In the genomic region with DNA sequence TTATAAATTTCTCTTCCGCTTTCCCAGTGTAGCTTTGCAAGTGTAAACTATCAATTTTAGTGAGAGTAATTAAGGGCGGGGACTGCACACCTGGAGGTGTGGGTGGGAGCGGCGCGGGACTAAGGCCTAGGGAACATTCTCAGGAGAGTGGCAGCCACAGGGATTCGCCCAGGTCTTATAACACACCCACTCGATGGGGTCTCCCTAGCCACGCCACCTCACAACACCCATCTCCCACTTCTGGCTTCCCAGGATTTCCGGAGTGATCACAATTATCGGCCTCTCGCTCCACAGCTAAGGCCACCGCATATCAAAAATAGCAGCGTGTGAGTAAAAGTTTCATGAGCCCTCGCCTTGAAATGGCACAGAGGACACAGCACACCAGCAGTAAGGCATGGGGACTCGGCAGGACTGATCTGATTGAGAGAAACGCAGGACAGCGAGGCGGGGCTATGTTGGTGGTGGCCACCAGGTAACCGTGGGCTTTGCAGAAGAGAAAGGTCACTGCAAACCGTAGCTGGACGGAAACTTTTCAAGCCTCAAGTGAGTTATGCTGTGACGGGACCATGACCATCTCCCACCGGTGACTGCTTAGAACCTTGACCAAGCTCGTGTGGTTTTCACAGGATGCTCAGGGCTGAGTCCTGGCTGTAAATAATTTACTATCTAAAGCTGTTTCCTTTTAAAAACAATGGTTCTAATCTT, we compare ENCODE assay signal across 8 cellular contexts. TPM values are rescaled to one million over a fixed set of nuclear protein-coding genes. Genes with fewer than 3 reads are reported as not detected.
A peak's percentile ranks its signal among the peaks of the same experiment; 100 is the strongest.
DNase-seq lines count a peak whose midpoint lies in the region; ATAC-seq lines count a peak whose summit lies in the region.

No MANE protein-coding gene starts in this region.

- peaks cover 1% of the 10 kb centered on the region for H3K79me1 ChIP-seq in mesendoderm (ENCODE audit: low read length)

- H2BK5ac ChIP-seq in mesendoderm (ENCODE audit: low read length) = no peak overlapping the region

- H3K18ac ChIP-seq in mesendoderm (ENCODE audit: low read length) = no peak overlapping the region

- H3K4me1 ChIP-seq in mesendoderm (ENCODE audit: control insufficient read depth, low read depth, low read length) (peaks cover 2% of the 10 kb centered on the region), urinary bladder (ENCODE audit: insufficient read depth) (no peaks in the 10 kb centered on the region)

- no peak overlapping the region for H2BK15ac ChIP-seq in mesendoderm (replicated peaks; ENCODE audit: low read depth)

- no peaks in the 10 kb centered on the region for H3K79me2 ChIP-seq in mesendoderm (ENCODE audit: control insufficient read depth, insufficient read depth, low read length)

- H3K27me3 ChIP-seq in mesendoderm (ENCODE audit: insufficient read depth, low read length, poor library complexity) = no peaks in the 10 kb centered on the region

- no peaks in the 10 kb centered on the region for H3K9me3 Mint-ChIP-seq in activated naive CD8-positive, alpha-beta T cell (ENCODE audit: low read depth)
- no peaks in the 10 kb centered on the region for H3K9me3 Mint-ChIP-seq in activated naive CD8-positive, alpha-beta T cell treated with anti-CD3 and anti-CD28 coated beads for 36 hours

- no peaks in the 10 kb centered on the region for H3K36me3 Mint-ChIP-seq in activated naive CD8-positive, alpha-beta T cell
- H3K36me3 Mint-ChIP-seq in activated naive CD8-positive, alpha-beta T cell treated with anti-CD3 and anti-CD28 coated beads for 36 hours = no peaks in the 10 kb centered on the region

- no CpG with 5 or more reads among the region's 24 CpGs for WGBS in mesendoderm (ENCODE audit: extremely low coverage, insufficient coverage, low lambda C conversion rate)
- 51% methylated on average over 24 of the region's 24 CpGs for WGBS in urinary bladder

- H3K4me1 Mint-ChIP-seq in activated naive CD8-positive, alpha-beta T cell (ENCODE audit: low read depth) = peaks cover 12% of the 10 kb centered on the region
- peaks cover 9% of the 10 kb centered on the region for H3K4me1 Mint-ChIP-seq in activated naive CD8-positive, alpha-beta T cell treated with anti-CD3 and anti-CD28 coated beads for 36 hours

- H3K56ac ChIP-seq in mesendoderm (ENCODE audit: low read length) = no peak overlapping the region

- no peak overlapping the region for H3K23ac ChIP-seq in mesendoderm (ENCODE audit: low read length)

- H4K5ac ChIP-seq in mesendoderm (ENCODE audit: low read length) = no peak overlapping the region

- H3K36me3 ChIP-seq in mesendoderm (ENCODE audit: control insufficient read depth, insufficient read depth, low read length) (no peaks in the 10 kb centered on the region), urinary bladder (ENCODE audit: insufficient read depth) (no peaks in the 10 kb centered on the region)

- H3K27ac ChIP-seq in caudate nucleus (ENCODE audit: low read depth, low read length) = peak overlapping the region; percentile 78
- no peak overlapping the region for H3K27ac ChIP-seq in mesendoderm (ENCODE audit: low read depth, low read length)
- H3K27ac ChIP-seq in urinary bladder (ENCODE audit: low read depth) = peak overlapping the region; percentile 14

- peak overlapping the region; percentile 26 for H3K4me2 ChIP-seq in mesendoderm (ENCODE audit: low read length)

- no peak for DNase-seq in activated naive CD8-positive, alpha-beta T cell treated with anti-CD3 and anti-CD28 coated beads for 36 hours
- DNase-seq in caudate nucleus (lab: John Stamatoyannopoulos, UW) (peak in 1 of 61 donors; percentile 26), mesendoderm (peak; percentile 46)
- DNase-seq in stimulated activated naive CD4-positive, alpha-beta T cell (lab: John Stamatoyannopoulos, UW) = no peak
- no peak for DNase-seq in stimulated activated CD8-positive, alpha-beta memory T cell treated with anti-CD3 and anti-CD28 coated beads, Interleukin-4, amount 100 ng/mL, for 48 hours

- H3K4ac ChIP-seq in mesendoderm (ENCODE audit: low read depth, low read length) = no peak overlapping the region

- H3K4me3 ChIP-seq in mesendoderm (ENCODE audit: low read length) (no peak overlapping the region), urinary bladder (ENCODE audit: low read depth, low read length) (peak overlapping the region; percentile 63)

- ATAC-seq in GM19328 (IDR thresholded peaks at IDR 0.05; ENCODE audit: unreplicated experiment) = no peak

- H3K9ac ChIP-seq in mesendoderm (ENCODE audit: low read length) = no peak overlapping the region

- peak overlapping the region; percentile 78 for H3K4me3 Mint-ChIP-seq in activated naive CD8-positive, alpha-beta T cell
- H3K4me3 Mint-ChIP-seq in activated naive CD8-positive, alpha-beta T cell treated with anti-CD3 and anti-CD28 coated beads for 36 hours = no peak overlapping the region

- no peak overlapping the region for H2AK5ac ChIP-seq in mesendoderm (ENCODE audit: low read length)

- peaks cover 38% of the 10 kb centered on the region for H3K27me3 Mint-ChIP-seq in activated naive CD8-positive, alpha-beta T cell
- peaks cover 48% of the 10 kb centered on the region for H3K27me3 Mint-ChIP-seq in activated naive CD8-positive, alpha-beta T cell treated with anti-CD3 and anti-CD28 coated beads for 36 hours

- no peak overlapping the region for H2BK120ac ChIP-seq in mesendoderm (ENCODE audit: low read depth, low read length)

- no peak overlapping the region for H3K27ac Mint-ChIP-seq in activated naive CD8-positive, alpha-beta T cell
- no peak overlapping the region for H3K27ac Mint-ChIP-seq in activated naive CD8-positive, alpha-beta T cell treated with anti-CD3 and anti-CD28 coated beads for 36 hours

- no peak overlapping the region for H4K8ac ChIP-seq in mesendoderm (ENCODE audit: low read depth, low read length)

RNA-seq across cellular contexts. Expression of gene LPAR1, which starts 1.1 kb away (rescaled TPM):
- total RNA-seq in activated naive CD8-positive, alpha-beta T cell treated with anti-CD3 and anti-CD28 coated beads for 36 hours = not detected
- polyA plus RNA-seq in mesendoderm (2013, experiment 1 of 2) = 3.0 TPM
- polyA plus RNA-seq in mesendoderm (2013, experiment 2 of 2) = 2.6 TPM
- 134 TPM for total RNA-seq in urinary bladder
- 42.0 TPM for polyA plus RNA-seq in urinary bladder

Comparison
In these comparisons a context has a peak if more than half of its experiments do, and no peak if none do; other contexts are left out.
1. RNA of gene LPAR1, which starts 1.1 kb away (total RNA-seq): 134 TPM in urinary bladder (single experiment); not detected in activated naive CD8-positive, alpha-beta T cell treated with anti-CD3 and anti-CD28 coated beads for 36 hours; every median in the first group is over 100 times any median in the second.